Comparison of ENCODE assay signal across 8 cellular contexts in genomic region chr21:38773108-38774061, GRCh38. TPM values are rescaled to one million over a fixed set of nuclear protein-coding genes. Genes with fewer than 3 reads are reported as not detected.
DNase-seq lines count a peak whose midpoint lies in the region; ATAC-seq, FAIRE-seq and TF ChIP-seq lines count a peak whose summit lies in the region.

No MANE protein-coding gene starts in this region.

- H2AFZ ChIP-seq in GM12878 (ENCODE audit: control insufficient read depth, low read depth, low read length), result no peak overlapping the region; the same call in 1 of the 2 replicates

- no peaks in the 10 kb centered on the region for H3K36me3 ChIP-seq in GM12878 (ENCODE audit: control insufficient read depth in 2 of 2, insufficient read depth in 2 of 2, low read length in 1 of 2)
- no peaks in the 10 kb centered on the region for H3K36me3 ChIP-seq in effector memory CD4-positive, alpha-beta T cell (ENCODE audit: control insufficient read depth, insufficient read depth, low read length)

- TF ChIP-seq POLR2A in GM12878 (IDR thresholded peaks at IDR 0.05; ENCODE audit: low read depth, low read length), result no peak
- TF ChIP-seq POLR2A in GM18505 (IDR thresholded peaks at IDR 0.05; ENCODE audit: borderline replicate concordance, extremely low read depth, insufficient read depth, insufficient read length), result no peak

- DNase-seq in AG09319 (ENCODE audit: extremely low read depth, low read depth) (peak; percentile 91), HFFc6 (peak; percentile 97), GM12878 (ENCODE audit: low read depth, low spot score) (no peak), mesothelial cell of epicardium (ENCODE audit: low spot score in 2 of 2, unreplicated experiment in 2 of 2) (no peak), NCI-H82 (lab: John Stamatoyannopoulos, UW) (no peak)
- no peak for DNase-seq in effector memory CD4-positive, alpha-beta T cell

- H3K4me1 Mint-ChIP-seq in HFFc6 (ENCODE audit: low read depth) (peaks cover 69% of the 10 kb centered on the region), mesothelial cell of epicardium (peaks cover 39% of the 10 kb centered on the region)

- peak; percentile 52 for ATAC-seq in GM12878
- no peak for ATAC-seq in GM18505 (IDR thresholded peaks at IDR 0.05; ENCODE audit: unreplicated experiment)
- ATAC-seq in HG03025 (IDR thresholded peaks at IDR 0.05; ENCODE audit: low FRiP score, unreplicated experiment), result no peak

- H3K36me3 Mint-ChIP-seq in HFFc6 (ENCODE audit: low read depth), result peaks cover 3% of the 10 kb centered on the region
- H3K36me3 Mint-ChIP-seq in mesothelial cell of epicardium, result no peaks in the 10 kb centered on the region

- H3K27me3 ChIP-seq in GM12878 (replicated peaks in 1 of 2; ENCODE audit: control insufficient read depth in 2 of 2, insufficient read depth in 2 of 2, low read length in 1 of 2), result no peaks in the 10 kb centered on the region
- no peaks in the 10 kb centered on the region for H3K27me3 ChIP-seq in effector memory CD4-positive, alpha-beta T cell (replicated peaks; ENCODE audit: control insufficient read depth, insufficient read depth, low read length, poor library complexity, severe bottlenecking)

- TF ChIP-seq CTCF in AG09319 (IDR thresholded peaks at IDR 0.05; ENCODE audit: low read depth, low read length) (no peak), HFFc6 (IDR thresholded peaks at IDR 0.05) (no peak), GM12878 (IDR thresholded peaks at IDR 0.05 in 2 of 3, conservative IDR thresholded peaks at IDR 0.05 in 1 of 3; ENCODE audit: control insufficient read depth in 2 of 3, extremely low read depth in 1 of 3, insufficient read depth in 1 of 3, low read depth in 3 of 3, low read length in 3 of 3) (no peak), mesothelial cell of epicardium (IDR thresholded peaks at IDR 0.05; ENCODE audit: unreplicated experiment) (no peak)

- H3K4me3 ChIP-seq in GM12878, result no peak overlapping the region
- no peak overlapping the region for H3K4me3 ChIP-seq in effector memory CD4-positive, alpha-beta T cell (ENCODE audit: insufficient read depth, low read depth, low read length, poor library complexity, severe bottlenecking)

- H3K9me3 Mint-ChIP-seq in HFFc6 (peaks cover 4% of the 10 kb centered on the region; the same call in 1 of the 2 replicates), mesothelial cell of epicardium (peaks cover 3% of the 10 kb centered on the region)

- peaks cover 4% of the 10 kb centered on the region; the same call in 1 of the 3 replicates for H3K9me3 ChIP-seq in GM12878 (replicated peaks; ENCODE audit: control insufficient read depth, insufficient read depth, low read length)
- no peaks in the 10 kb centered on the region for H3K9me3 ChIP-seq in effector memory CD4-positive, alpha-beta T cell (ENCODE audit: control insufficient read depth, low read length)

- TF ChIP-seq RAD21 in GM12878 (IDR thresholded peaks at IDR 0.05; ENCODE audit: insufficient read depth, low read depth, low read length), result no peak

- BruUV-seq in GM12878 (replicated peaks; lab: Mats Ljungman, UMichigan), result no TSS peak

- H3K27me3 Mint-ChIP-seq in HFFc6 (ENCODE audit: insufficient read depth) (no peaks in the 10 kb centered on the region; the same call in 1 of the 2 replicates), mesothelial cell of epicardium (ENCODE audit: low read depth) (peaks cover 4% of the 10 kb centered on the region)

- no peak overlapping the region for H3K27ac ChIP-seq in GM12878 (ENCODE audit: control insufficient read depth, insufficient read depth)
- H3K27ac ChIP-seq in effector memory CD4-positive, alpha-beta T cell (ENCODE audit: insufficient read depth, low read length, poor library complexity, severe bottlenecking), result no peak overlapping the region

- no peak for TF ChIP-seq EP300 in GM12878 (IDR thresholded peaks at IDR 0.05; ENCODE audit: borderline replicate concordance in 1 of 2, control insufficient read depth in 1 of 2, low read depth in 2 of 2, low read length in 2 of 2)

- intact Hi-C loops in GM12878 (cut with micrococcal nuclease; ENCODE audit: unreplicated experiment), result no loop called here

- H3K9ac ChIP-seq in GM12878 (ENCODE audit: control insufficient read depth, insufficient read depth, low read length), result no peak overlapping the region

- H3K4me1 ChIP-seq in GM12878 (ENCODE audit: control insufficient read depth, insufficient read depth, low read length), result peaks cover 15% of the 10 kb centered on the region
- peaks cover 1% of the 10 kb centered on the region for H3K4me1 ChIP-seq in effector memory CD4-positive, alpha-beta T cell (ENCODE audit: control insufficient read depth, insufficient read depth, low read length, poor library complexity, severe bottlenecking)

- peak overlapping the region; percentile 74 for H3K4me3 Mint-ChIP-seq in HFFc6
- no peak overlapping the region for H3K4me3 Mint-ChIP-seq in mesothelial cell of epicardium

- WGBS in GM12878 (ENCODE audit: insufficient coverage, insufficient replicate concordance, low lambda C conversion rate, missing lambda C conversion rate), result 26% methylated on average over 18 of the region's 18 CpGs

- H4K20me1 ChIP-seq in GM12878 (ENCODE audit: control insufficient read depth, insufficient read depth), result no peaks in the 10 kb centered on the region

- H3K27ac Mint-ChIP-seq in HFFc6 (peak overlapping the region; percentile 95), mesothelial cell of epicardium (peak overlapping the region; percentile 48)

- CTCF ChIA-PET in GM12878 (lab: Yijun Ruan, JAX), result no interaction called here

- SMC1A ChIA-PET in GM12878 (lab: Charles Lee; ENCODE audit: uncharacterized antibody, unreplicated experiment), result interaction anchor here (1.2 to 1.6 kb wide), 2 partner anchors 14 to 364 kb away, joined by 3 read pairs; no protein-coding TSS in a partner anchor

- no peak overlapping the region for H3K4me2 ChIP-seq in GM12878 (ENCODE audit: control insufficient read depth, insufficient read depth)

- POLR2A ChIA-PET in GM12878 (lab: Charles Lee), result no interaction called here

- in situ Hi-C loops in GM12878 (cut with MboI), result no loop called here

- no peaks in the 10 kb centered on the region for H3K79me2 ChIP-seq in GM12878 (ENCODE audit: control insufficient read depth, insufficient read depth, low read length)

- RAD21 ChIA-PET in GM12878 (lab: Charles Lee; ENCODE audit: unreplicated experiment), result no interaction called here

- FAIRE-seq in GM12878 (lab: Jason Lieb, UNC), result no peak

TF ChIP-seq in GM12878, 131 proteins besides CTCF, POLR2A, EP300 and RAD21 (continues in another document):
- TF ChIP-seq CHD1 (IDR thresholded peaks at IDR 0.05; ENCODE audit: low read depth, low read length), result no peak
- TF ChIP-seq RAD51 (IDR thresholded peaks at IDR 0.05), result no peak
- TF ChIP-seq E2F8 (IDR thresholded peaks at IDR 0.05; ENCODE audit: low read depth, partially characterized antibody), result no peak
- peak; percentile 58; the same call in 1 of the 2 replicates for TF ChIP-seq IRF4 (IDR thresholded peaks at IDR 0.05; ENCODE audit: low read depth, low read length)
- no peak for TF ChIP-seq ZBED1 (IDR thresholded peaks at IDR 0.05; ENCODE audit: borderline replicate concordance)
- 0 out of 2 replicates have a peak, but pooled peaks have one; percentile 45 for TF ChIP-seq NFIC (IDR thresholded peaks at IDR 0.05; ENCODE audit: low read depth, low read length)
- no peak for TF ChIP-seq PAX8 (IDR thresholded peaks at IDR 0.05)
- TF ChIP-seq NR2C2 (IDR thresholded peaks at IDR 0.05; ENCODE audit: borderline replicate concordance, control insufficient read depth, insufficient read length, low read depth), result no peak
- TF ChIP-seq JUNB (IDR thresholded peaks at IDR 0.05), result peak; percentile 84

RNA-seq across cellular contexts. Expression of gene ETS2, which starts 32.3 kb away (rescaled TPM):
- total RNA-seq in HFFc6 (2021; fragmentation: NEBNext Ultra II Directional; extraction: Animal tissue kit (Norgen Biotek cat#: 25700)), result 10 to 100 TPM; 23.2 to 33.3 (median 29.0) TPM
- total RNA-seq in GM12878 (2013; cell fraction: nucleolus; rRNA removed), result 2.2 and 2.7 TPM in 2 replicates
- total RNA-seq in GM12878 (2014; rRNA removed) (3.1 and 3.4 TPM in 2 replicates), GM12878 (2014; rRNA removed; fragmentation: Illumina TruSeq; extraction: Trizol) (3.4 TPM in 2 replicates), GM12878 (2021) (8.6 and 10.1 TPM in 2 replicates), mesothelial cell of epicardium (29.6 to 32.5 TPM (median 30.5 TPM) in 3 replicates)
- polyA plus RNA-seq in GM12878 (2011; ENCODE audit: low read depth), result 1.5 TPM
- polyA plus RNA-seq in GM12878 (2011; rRNA removed) (2.7 and 4.7 TPM in 2 replicates), GM12878 (2014; fragmentation: Illumina TruSeq; extraction: Trizol) (6.5 and 7.8 TPM in 2 replicates), GM12878 (2014; fragmentation: Nextera tagmentation; extraction: Ambion mirVana) (1 to 10 TPM in 1 of 2 experiments, under 1 TPM in 1; 0.52 to 1.2 TPM), GM12878 (2014; rRNA removed) (5.4 and 6.4 TPM in 2 replicates), GM12878 (2016; fragmentation: Nextera tagmentation; extraction: Ambion mirVana) (1 to 10 TPM; 3.8 to 3.9 TPM)
- polyA plus RNA-seq in GM12878 (2011; cell fraction: cytosol; rRNA removed), result 3.7 TPM in 2 replicates
- 8.2 and 8.8 TPM in 2 replicates for polyA plus RNA-seq in GM12878 (2011; cell fraction: nucleus; rRNA removed)
- polyA plus RNA-seq in GM12878 (2012), result 2.3 and 3.3 TPM in 2 replicates
- 3.9 and 4.6 TPM in 2 replicates for polyA minus RNA-seq in GM12878 (2011; rRNA and poly(A)+ RNA removed)
- polyA minus RNA-seq in GM12878 (2011; cell fraction: cytosol; rRNA and poly(A)+ RNA removed), result 3.6 TPM in 2 replicates
- polyA minus RNA-seq in GM12878 (2011; cell fraction: nucleus; rRNA and poly(A)+ RNA removed), result 3.4 and 6.3 TPM in 2 replicates

Comparison
In these comparisons a context has a peak if more than half of its experiments do, and no peak if none do; other contexts are left out.
1. DNase-seq: peak in AG09319 (single experiment) and HFFc6 (single experiment); none in GM12878 (single experiment), mesothelial cell of epicardium (0 of 2), NCI-H82 (single experiment) and effector memory CD4-positive, alpha-beta T cell (0 of 3).